ENCODE assay signal across 1 cellular context in genomic region chr6:24909281-24910216, GRCh38.
TF ChIP-seq lines count a peak whose summit lies in the region.

No MANE protein-coding gene starts in this region.

TF ChIP-seq in H1, 55 proteins besides CTCF, POLR2A, EP300 and RAD21 (continued from another document):
- TF ChIP-seq USF2 (IDR thresholded peaks at IDR 0.05; ENCODE audit: low read length), result no peak
- TF ChIP-seq, protein P1, sequence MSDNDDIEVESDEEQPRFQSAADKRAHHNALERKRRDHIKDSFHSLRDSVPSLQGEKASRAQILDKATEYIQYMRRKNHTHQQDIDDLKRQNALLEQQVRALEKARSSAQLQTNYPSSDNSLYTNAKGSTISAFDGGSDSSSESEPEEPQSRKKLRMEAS (IDR thresholded peaks at IDR 0.05), result peak; percentile 26; the same call in 1 of the 2 replicates
